ENCODE assay signal across 1 cellular context in genomic region chr10:1677307-1677939, GRCh38.
TF ChIP-seq lines count a peak whose summit lies in the region.

No MANE protein-coding gene starts in this region.

TF ChIP-seq in GM12878, 131 proteins besides CTCF, POLR2A, EP300 and RAD21 (continued from another document):
- no peak for TF ChIP-seq MTA3 (IDR thresholded peaks at IDR 0.05; ENCODE audit: borderline replicate concordance, low read length)
- no peak for TF ChIP-seq SIX5 (IDR thresholded peaks at IDR 0.05; ENCODE audit: low read depth, low read length, severe bottlenecking)
- TF ChIP-seq HDAC2 (IDR thresholded peaks at IDR 0.05) = no peak
- TF ChIP-seq RCOR1 (conservative IDR thresholded peaks at IDR 0.05; ENCODE audit: low read depth, low read length) = no peak
- no peak for TF ChIP-seq PAX5 (IDR thresholded peaks at IDR 0.05; ENCODE audit: borderline replicate concordance, low read depth, low read length)
- TF ChIP-seq ZZZ3 (IDR thresholded peaks at IDR 0.05; ENCODE audit: control insufficient read depth, insufficient read length, low read depth) = no peak
- TF ChIP-seq ZNF274 (IDR thresholded peaks at IDR 0.05; ENCODE audit: insufficient read depth, insufficient read length) = no peak
- no peak for TF ChIP-seq MXI1 (IDR thresholded peaks at IDR 0.05; ENCODE audit: low read depth, low read length)
- TF ChIP-seq, protein P1, sequence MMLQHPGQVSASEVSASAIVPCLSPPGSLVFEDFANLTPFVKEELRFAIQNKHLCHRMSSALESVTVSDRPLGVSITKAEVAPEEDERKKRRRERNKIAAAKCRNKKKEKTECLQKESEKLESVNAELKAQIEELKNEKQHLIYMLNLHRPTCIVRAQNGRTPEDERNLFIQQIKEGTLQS (IDR thresholded peaks at IDR 0.05; ENCODE audit: borderline replicate concordance, extremely low read depth, low read depth, low read length) = no peak
- TF ChIP-seq, protein P2, sequence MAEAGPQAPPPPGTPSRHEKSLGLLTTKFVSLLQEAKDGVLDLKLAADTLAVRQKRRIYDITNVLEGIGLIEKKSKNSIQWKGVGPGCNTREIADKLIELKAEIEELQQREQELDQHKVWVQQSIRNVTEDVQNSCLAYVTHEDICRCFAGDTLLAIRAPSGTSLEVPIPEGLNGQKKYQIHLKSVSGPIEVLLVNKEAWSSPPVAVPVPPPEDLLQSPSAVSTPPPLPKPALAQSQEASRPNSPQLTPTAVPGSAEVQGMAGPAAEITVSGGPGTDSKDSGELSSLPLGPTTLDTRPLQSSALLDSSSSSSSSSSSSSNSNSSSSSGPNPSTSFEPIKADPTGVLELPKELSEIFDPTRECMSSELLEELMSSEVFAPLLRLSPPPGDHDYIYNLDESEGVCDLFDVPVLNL (IDR thresholded peaks at IDR 0.05; ENCODE audit: low read depth, low read length) = no peak
- TF ChIP-seq CHD2 (IDR thresholded peaks at IDR 0.05; ENCODE audit: borderline replicate concordance, low read depth, low read length) = no peak
- no peak for TF ChIP-seq REST (IDR thresholded peaks at IDR 0.05; ENCODE audit: low read depth, low read length)
- TF ChIP-seq, protein P3, sequence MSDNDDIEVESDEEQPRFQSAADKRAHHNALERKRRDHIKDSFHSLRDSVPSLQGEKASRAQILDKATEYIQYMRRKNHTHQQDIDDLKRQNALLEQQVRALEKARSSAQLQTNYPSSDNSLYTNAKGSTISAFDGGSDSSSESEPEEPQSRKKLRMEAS (IDR thresholded peaks at IDR 0.05; ENCODE audit: low read depth, low read length) = no peak
